2 cellular contexts compared by ENCODE assay signal in genomic region chr5:69528609-69529008, GRCh38.
TF ChIP-seq lines count a peak whose summit lies in the region.

No MANE protein-coding gene starts in this region.

TF ChIP-seq in HepG2, 621 proteins besides CTCF, POLR2A, EP300 and RAD21:
- 0 out of 2 replicates have a peak, but pooled peaks have one; percentile 16 for TF ChIP-seq MNT (IDR thresholded peaks at IDR 0.05)
- no peak for TF ChIP-seq HMGA1 (CRISPR knock-in tag; conservative IDR thresholded peaks at IDR 0.05)

TF ChIP-seq in H1, 55 proteins besides CTCF, POLR2A, EP300 and RAD21:
- no peak for TF ChIP-seq POLR2AphosphoS5 (IDR thresholded peaks at IDR 0.05; ENCODE audit: low read depth, low read length)
- no peak for TF ChIP-seq SUZ12 (IDR thresholded peaks at IDR 0.05; ENCODE audit: low read length)
- no peak for TF ChIP-seq SIN3A (conservative IDR thresholded peaks at IDR 0.05 in 1 of 2, IDR thresholded peaks at IDR 0.05 in 1 of 2; ENCODE audit: low read depth in 1 of 2, low read length in 2 of 2)
- TF ChIP-seq JUN (IDR thresholded peaks at IDR 0.05; ENCODE audit: low read depth, low read length), result no peak
- TF ChIP-seq YY1 (IDR thresholded peaks at IDR 0.05; ENCODE audit: low read depth, low read length), result no peak
- TF ChIP-seq SAP30 (IDR thresholded peaks at IDR 0.05; ENCODE audit: insufficient read depth, insufficient replicate concordance, low read length), result no peak
- TF ChIP-seq, protein P1, sequence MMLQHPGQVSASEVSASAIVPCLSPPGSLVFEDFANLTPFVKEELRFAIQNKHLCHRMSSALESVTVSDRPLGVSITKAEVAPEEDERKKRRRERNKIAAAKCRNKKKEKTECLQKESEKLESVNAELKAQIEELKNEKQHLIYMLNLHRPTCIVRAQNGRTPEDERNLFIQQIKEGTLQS (IDR thresholded peaks at IDR 0.05; ENCODE audit: insufficient read depth, low read depth, low read length), result no peak
- TF ChIP-seq TAF7 (optimal IDR thresholded peaks at IDR 0.05; ENCODE audit: borderline replicate concordance, low read depth, low read length), result no peak
